ENCODE assay signal across 11 cellular contexts in genomic region chr10:21171936-21172773, GRCh38.
DNase-seq lines count a peak whose midpoint lies in the region; ATAC-seq, FAIRE-seq and TF ChIP-seq lines count a peak whose summit lies in the region.
"Had no signal": no experiment of that assay in that cellular context is flagged by ENCODE, and none has a peak within 500 bp of the region (broad histone marks: within the 10 kb centered on the region; RNA-seq: fewer than 3 reads in every experiment).

No MANE protein-coding gene starts in this region.

- no peak for TF ChIP-seq RAD21 in A549 (conservative IDR thresholded peaks at IDR 0.05 in 1 of 2, IDR thresholded peaks at IDR 0.05 in 1 of 2)

- peak overlapping the region in 1 of 3 donors; percentile 60 for H3K4me3 Mint-ChIP-seq in T-cell
- H3K4me3 Mint-ChIP-seq: activated naive CD4-positive, alpha-beta T cell treated with anti-CD3 and anti-CD28 coated beads for 36 hours; CD8-positive, alpha-beta T cell had no signal

- H3K4me3 ChIP-seq in A549 (peak overlapping the region; percentile 79), lung (peak overlapping the region; percentile 74)

- peaks cover 50 to 52% of the 10 kb centered on the region in 2 donors for H3K27me3 Mint-ChIP-seq in T-cell

- H3K27me3 ChIP-seq in lung (ENCODE audit: control insufficient read depth, insufficient read depth): no peaks in the 10 kb centered on the region

- H3K9me3 ChIP-seq in A549 (no peaks in the 10 kb centered on the region), lung (ENCODE audit: control insufficient read depth in 2 of 2, insufficient read depth in 1 of 2, low read length in 1 of 2) (no peaks in the 10 kb centered on the region)

- POLR2A ChIA-PET in A549 (lab: Yijun Ruan, JAX): interaction anchor here (1.1 kb wide), 2 partner anchors 22 to 75 kb away, joined by 4 to 6 read pairs; no protein-coding TSS in a partner anchor
- POLR2A ChIA-PET in T-cell (lab: Charles Lee): no interaction called here

- peak overlapping the region; percentile 97 for H3K4me2 ChIP-seq in A549

- 72% methylated on average over 11 of the region's 11 CpGs for WGBS in A549 (ENCODE audit: missing lambda C conversion rate)
- 53 to 62% methylated on average over 11 of the region's 11 CpGs for WGBS in lung, 2 donors

- H3K4me1 Mint-ChIP-seq in T-cell: peaks cover 9 to 19% (median 16%) of the 10 kb centered on the region in 3 donors

- DNase-seq in A549 (ENCODE audit: low read depth in 1 of 2, low spot score in 1 of 2) (no peak), NCI-H1417 (lab: John Stamatoyannopoulos, UW) (peak; percentile 46 to 85 (median 63)), cerebellum (ENCODE audit: low spot score) (peak; percentile 37), lung (ENCODE audit: low spot score) (no peak), SK-N-DZ (ENCODE audit: low spot score) (no peak), T-cell (no peak)
- no peak for DNase-seq in stimulated activated naive CD4-positive, alpha-beta T cell (lab: John Stamatoyannopoulos, UW)
- DNase-seq: activated naive CD4-positive, alpha-beta T cell treated with anti-CD3 and anti-CD28 coated beads for 36 hours; CD8-positive, alpha-beta T cell; stimulated activated CD4-positive, alpha-beta T cell treated with anti-CD3 and anti-CD28 coated beads, Interleukin-4, amount 100 ng/mL, for 4 hours had no signal

- H3K36me3 ChIP-seq in lung (ENCODE audit: control insufficient read depth in 2 of 2, insufficient read depth in 2 of 2, low read length in 2 of 2): no peaks in the 10 kb centered on the region

- H3K4me1 ChIP-seq in A549 (peaks cover 32% of the 10 kb centered on the region), lung (ENCODE audit: control insufficient read depth in 2 of 2, insufficient read depth in 2 of 2, low read length in 2 of 2) (peaks cover 0 to 8% of the 10 kb centered on the region in 2 donors)

- FAIRE-seq in A549 (lab: Jason Lieb, UNC): peak; percentile 13

- H3K9me3 Mint-ChIP-seq in T-cell: no peaks in the 10 kb centered on the region
- H3K9me3 Mint-ChIP-seq: activated naive CD4-positive, alpha-beta T cell treated with anti-CD3 and anti-CD28 coated beads for 36 hours; CD8-positive, alpha-beta T cell had no signal

- ATAC-seq in A549: no peak
- ATAC-seq in lung (ENCODE audit: insufficient read depth, low FRiP score): no peak
- ATAC-seq in GM21619 (IDR thresholded peaks at IDR 0.05; ENCODE audit: unreplicated experiment): no peak
- ATAC-seq in T-cell (replicated peaks in 1 of 4): no peak
- ATAC-seq: CD8-positive, alpha-beta T cell had no signal

- H3K27ac ChIP-seq in A549 (peak overlapping the region; percentile 92 to 94; a peak in 5 of 6 replicates), lung (ENCODE audit: low read depth in 1 of 2, low read length in 1 of 2) (peak overlapping the region in 1 of 2 donors; percentile 85)

- TF ChIP-seq EP300 in A549 (IDR thresholded peaks at IDR 0.05): no peak

- no peak for TF ChIP-seq CTCF in A549 (IDR thresholded peaks at IDR 0.05)
- TF ChIP-seq CTCF in lung (IDR thresholded peaks at IDR 0.05; ENCODE audit: control extremely low read depth, extremely low read depth): no peak

- no peak overlapping the region for H3K27ac Mint-ChIP-seq in T-cell
- H3K27ac Mint-ChIP-seq: activated naive CD4-positive, alpha-beta T cell treated with anti-CD3 and anti-CD28 coated beads for 36 hours; CD8-positive, alpha-beta T cell had no signal

- no peaks in the 10 kb centered on the region for H3K36me3 Mint-ChIP-seq in T-cell
- H3K36me3 Mint-ChIP-seq: CD8-positive, alpha-beta T cell had no signal

- no peak for TF ChIP-seq POLR2A in A549 (IDR thresholded peaks at IDR 0.05; ENCODE audit: low read length)

- CTCF ChIA-PET in A549 (lab: Yijun Ruan, JAX) (interaction anchor here (0.6 to 2.8 kb wide), 19 partner anchors 8 to 820 kb away, joined by 3 to 13 read pairs (median 3); no protein-coding TSS in a partner anchor), T-cell (lab: Charles Lee) (no interaction called here)

TF ChIP-seq in A549, 52 proteins besides CTCF, POLR2A, EP300 and RAD21:
- TF ChIP-seq NPAS2 (CRISPR knock-in tag; IDR thresholded peaks at IDR 0.05; ENCODE audit: borderline replicate concordance) (no peak), EHMT2 (IDR thresholded peaks at IDR 0.05; ENCODE audit: low read depth) (0 out of 2 replicates have a peak, but pooled peaks have one; percentile 30)

Comparison
In these comparisons a context has a peak if more than half of its experiments do, and no peak if none do; other contexts are left out.
1. DNase-seq: peak in NCI-H1417 (3 of 3) and cerebellum (single experiment); none in A549 (0 of 2), lung (single experiment), SK-N-DZ (single experiment), T-cell (0 of 34) and stimulated activated naive CD4-positive, alpha-beta T cell (0 of 6).